9 cellular contexts compared by ENCODE assay signal in genomic region chr2:119240311-119241204, GRCh38. TPM values are rescaled to one million over a fixed set of nuclear protein-coding genes. Genes with fewer than 3 reads are reported as not detected.
A peak's percentile ranks its signal among the peaks of the same experiment; 100 is the strongest.
DNase-seq lines count a peak whose midpoint lies in the region; ATAC-seq and TF ChIP-seq lines count a peak whose summit lies in the region.
"Had no signal": no experiment of that assay in that cellular context is flagged by ENCODE, and none has a peak within 500 bp of the region (broad histone marks: within the 10 kb centered on the region; RNA-seq: fewer than 3 reads in every experiment).

No MANE protein-coding gene starts in this region.

- H3K27me3 Mint-ChIP-seq in CD4-positive, alpha-beta T cell, result no peaks in the 10 kb centered on the region
- H3K27me3 Mint-ChIP-seq in activated CD4-positive, alpha-beta memory T cell treated with anti-CD3 and anti-CD28 coated beads, Interleukin-2, amount 10 ng/mL, durations not matched to agents 7 days and 5 days, result peaks cover 2% of the 10 kb centered on the region

- H3K9me3 ChIP-seq in body of pancreas, result no peaks in the 10 kb centered on the region
- H3K9me3 ChIP-seq in CD4-positive, alpha-beta T cell (ENCODE audit: control insufficient read depth, low read length), result no peaks in the 10 kb centered on the region

- TF ChIP-seq CTCF in body of pancreas (IDR thresholded peaks at IDR 0.05), result no peak
- no peak for TF ChIP-seq CTCF in CD4-positive, alpha-beta T cell (IDR thresholded peaks at IDR 0.05)

- no peak overlapping the region for H3K4me3 ChIP-seq in body of pancreas

- peaks cover 44% of the 10 kb centered on the region for H3K4me1 ChIP-seq in body of pancreas

- WGBS in body of pancreas, 2 donors, result 45 to 60% methylated on average over 11 to 15 of the region's 15 CpGs

- peak in 2 of 3 donors; percentile 31 to 34 for TF ChIP-seq POLR2A in body of pancreas (IDR thresholded peaks at IDR 0.05)

- no peaks in the 10 kb centered on the region for H3K27me3 ChIP-seq in body of pancreas
- H3K27me3 ChIP-seq in CD4-positive, alpha-beta T cell (ENCODE audit: control insufficient read depth, insufficient read depth, low read length), result no peaks in the 10 kb centered on the region

- H3K36me3 ChIP-seq in body of pancreas (replicated peaks in 1 of 2; ENCODE audit: insufficient read depth in 1 of 2, low read depth in 2 of 2), result no peaks in the 10 kb centered on the region

- H3K4me1 Mint-ChIP-seq in CD4-positive, alpha-beta T cell (ENCODE audit: low read depth), result no peaks in the 10 kb centered on the region
- no peaks in the 10 kb centered on the region for H3K4me1 Mint-ChIP-seq in activated CD4-positive, alpha-beta memory T cell treated with anti-CD3 and anti-CD28 coated beads, Interleukin-2, amount 10 ng/mL, durations not matched to agents 7 days and 5 days

- H3K4me3 Mint-ChIP-seq in CD4-positive, alpha-beta T cell, result no peak overlapping the region
- no peak overlapping the region for H3K4me3 Mint-ChIP-seq in activated CD4-positive, alpha-beta memory T cell treated with anti-CD3 and anti-CD28 coated beads, Interleukin-2, amount 10 ng/mL, durations not matched to agents 7 days and 5 days

- POLR2A ChIA-PET in CD4-positive, alpha-beta T cell (lab: Charles Lee), result interaction anchor here (0.6 kb wide), 1 partner anchor 215 kb away, joined by 4 read pairs; no protein-coding TSS in a partner anchor
- POLR2A ChIA-PET in activated CD4-positive, alpha-beta memory T cell treated with anti-CD3 and anti-CD28 coated beads, Interleukin-2, amount 10 ng/mL, durations not matched to agents 7 days and 5 days (lab: Charles Lee), result no interaction called here

- no peaks in the 10 kb centered on the region for H3K36me3 Mint-ChIP-seq in CD4-positive, alpha-beta T cell (ENCODE audit: low read depth)
- no peaks in the 10 kb centered on the region for H3K36me3 Mint-ChIP-seq in activated CD4-positive, alpha-beta memory T cell treated with anti-CD3 and anti-CD28 coated beads, Interleukin-2, amount 10 ng/mL, durations not matched to agents 7 days and 5 days (ENCODE audit: low read depth)

- no peak overlapping the region for H3K27ac Mint-ChIP-seq in CD4-positive, alpha-beta T cell
- no peak overlapping the region for H3K27ac Mint-ChIP-seq in activated CD4-positive, alpha-beta memory T cell treated with anti-CD3 and anti-CD28 coated beads, Interleukin-2, amount 10 ng/mL, durations not matched to agents 7 days and 5 days

- H3K27ac ChIP-seq in body of pancreas, result peak overlapping the region; percentile 33 to 73 (median 66)
- no peak overlapping the region for H3K27ac ChIP-seq in CD4-positive, alpha-beta T cell (ENCODE audit: low read depth, low read length)

- intact Hi-C loops in body of pancreas (cut with DNase I), result no loop called here
- intact Hi-C loops in CD4-positive, alpha-beta T cell (cut with DNase I, micrococcal nuclease), result no loop called here

- DNase-seq in C1 segment of cervical spinal cord (lab: John Stamatoyannopoulos, UW) (peak in 10 of 14 donors; percentile 27 to 98 (median 62)), NCI-H146 treated with DMSO at 0.1 percent for 48 hours (lab: John Stamatoyannopoulos, UW; ENCODE audit: unreplicated experiment) (peak; percentile 93), body of pancreas (peak; percentile 79 to 92 (median 86)), left kidney (ENCODE audit: low read depth, low spot score) (peak; percentile 95), SKM-1 treated with dmso at 0.1 percent for 144 hours (lab: John Stamatoyannopoulos, UW; ENCODE audit: unreplicated experiment) (no peak)
- DNase-seq in CD4-positive, alpha-beta T cell, result no peak
- no peak for DNase-seq in activated CD4-positive, alpha-beta memory T cell treated with anti-CD3 and anti-CD28 coated beads, Interleukin-2, amount 10 ng/mL, durations not matched to agents 7 days and 5 days
- DNase-seq: naive B cell had no signal

- CTCF ChIA-PET in CD4-positive, alpha-beta T cell (lab: Charles Lee), result no interaction called here
- CTCF ChIA-PET in activated CD4-positive, alpha-beta memory T cell treated with anti-CD3 and anti-CD28 coated beads, Interleukin-2, amount 10 ng/mL, durations not matched to agents 7 days and 5 days (lab: Charles Lee), result no interaction called here

- no peaks in the 10 kb centered on the region for H3K9me3 Mint-ChIP-seq in CD4-positive, alpha-beta T cell
- H3K9me3 Mint-ChIP-seq in activated CD4-positive, alpha-beta memory T cell treated with anti-CD3 and anti-CD28 coated beads, Interleukin-2, amount 10 ng/mL, durations not matched to agents 7 days and 5 days, result no peaks in the 10 kb centered on the region

- ATAC-seq in body of pancreas (peak; percentile 91), GM19467 (IDR thresholded peaks at IDR 0.05; ENCODE audit: unreplicated experiment) (no peak)
- no peak for ATAC-seq in CD4-positive, alpha-beta T cell (ENCODE audit: poor library complexity)

RNA-seq across cellular contexts. Expression of gene STEAP3, which starts 16.9 kb away (rescaled TPM):
- 10 to 100 TPM; 18.9 to 25.4 TPM for total RNA-seq in body of pancreas
- total RNA-seq in CD4-positive, alpha-beta T cell, result not detected
- total RNA-seq in activated CD4-positive, alpha-beta memory T cell treated with anti-CD3 and anti-CD28 coated beads, Interleukin-2, amount 10 ng/mL, durations not matched to agents 7 days and 5 days, result not detected

Comparison
In these comparisons a context has a peak if more than half of its experiments do, and no peak if none do; other contexts are left out.
1. DNase-seq: peak in C1 segment of cervical spinal cord (10 of 14), NCI-H146 treated with DMSO at 0.1 percent for 48 hours (single experiment), body of pancreas (4 of 4) and left kidney (single experiment); none in CD4-positive, alpha-beta T cell (0 of 10), SKM-1 treated with dmso at 0.1 percent for 144 hours (single experiment) and activated CD4-positive, alpha-beta memory T cell treated with anti-CD3 and anti-CD28 coated beads, Interleukin-2, amount 10 ng/mL, durations not matched to agents 7 days and 5 days (single experiment).
2. RNA of gene STEAP3, which starts 16.9 kb away (total RNA-seq): 18.9 to 25.4 TPM in body of pancreas; not detected in CD4-positive, alpha-beta T cell and not detected in activated CD4-positive, alpha-beta memory T cell treated with anti-CD3 and anti-CD28 coated beads, Interleukin-2, amount 10 ng/mL, durations not matched to agents 7 days and 5 days; every median in the first group is over 10 times any median in the second.